In the genomic region with DNA sequence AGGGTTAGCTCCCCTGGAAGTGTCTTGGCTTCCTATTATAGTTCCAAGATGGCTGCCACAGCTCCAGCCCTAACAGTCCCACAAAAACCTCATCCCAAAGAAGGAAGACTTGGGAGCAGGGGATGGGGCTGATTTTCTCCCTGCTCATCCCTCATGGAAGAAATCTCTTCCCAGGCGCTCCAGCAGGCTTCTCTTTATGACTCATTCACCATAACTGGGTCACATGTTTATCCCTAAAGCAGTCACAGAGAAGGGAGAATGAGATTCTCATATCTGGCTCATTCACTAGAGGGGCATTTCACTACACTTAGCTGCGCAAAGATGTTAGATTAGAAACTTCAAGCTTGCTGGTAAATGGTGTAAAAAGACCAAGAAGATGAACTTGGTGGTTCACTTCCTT, we compare ENCODE assay signal across 24 cellular contexts.
DNase-seq lines count a peak whose midpoint lies in the region; ATAC-seq and TF ChIP-seq lines count a peak whose summit lies in the region.
"Had no signal": no experiment of that assay in that cellular context is flagged by ENCODE, and none has a peak within 500 bp of the region (broad histone marks: within the 10 kb centered on the region; RNA-seq: fewer than 3 reads in every experiment).

No MANE protein-coding gene starts in this region.

- WGBS in mesenchymal stem cell = 54% methylated on average over 2 of the region's 2 CpGs

- H3K4me1 ChIP-seq in mesenchymal stem cell (ENCODE audit: control insufficient read depth, insufficient read depth, low read depth, low read length) = no peaks in the 10 kb centered on the region
- H3K4me1 ChIP-seq in lower lobe of right lung = peaks cover 13% of the 10 kb centered on the region
- H3K4me1 ChIP-seq: neural progenitor cell, psoas muscle, tibial nerve had no signal

- H3K27ac ChIP-seq in mesenchymal stem cell (ENCODE audit: low read length, poor library complexity, severe bottlenecking) = no peak overlapping the region
- no peak overlapping the region for H3K27ac ChIP-seq in lower lobe of right lung
- H3K27ac ChIP-seq: left ventricle myocardium inferior, neural progenitor cell, psoas muscle, tibial nerve, VCaP had no signal

- H3K23ac ChIP-seq in mesenchymal stem cell (ENCODE audit: low read length in 2 of 2) = no peak overlapping the region

- no peaks in the 10 kb centered on the region for H3K27me3 ChIP-seq in mesenchymal stem cell (ENCODE audit: control insufficient read depth in 1 of 2, insufficient read depth in 1 of 2, low read length in 2 of 2)
- no peaks in the 10 kb centered on the region for H3K27me3 ChIP-seq in lower lobe of right lung (ENCODE audit: low read depth)
- H3K27me3 ChIP-seq: neural progenitor cell, tibial nerve had no signal

- no peak overlapping the region for H2BK120ac ChIP-seq in mesenchymal stem cell (ENCODE audit: low read depth, low read length)

- no peak overlapping the region for H3K4me3 ChIP-seq in mesenchymal stem cell (ENCODE audit: insufficient read depth in 1 of 2, low read depth in 1 of 2, low read length in 2 of 2)
- H3K4me3 ChIP-seq in lower lobe of right lung = no peak overlapping the region
- H3K4me3 ChIP-seq: left ventricle myocardium inferior, neural progenitor cell, psoas muscle, skin epidermis, tibial nerve had no signal

- H3K18ac ChIP-seq in mesenchymal stem cell (ENCODE audit: low read depth in 1 of 2, low read length in 2 of 2) = no peak overlapping the region

- H3K9ac ChIP-seq in mesenchymal stem cell (ENCODE audit: low read length) = peak overlapping the region; percentile 32
- H3K9ac ChIP-seq: neural progenitor cell had no signal

- no peak overlapping the region for H2AK5ac ChIP-seq in mesenchymal stem cell (ENCODE audit: low read length, severe bottlenecking)

- H3K36me3 ChIP-seq in mesenchymal stem cell (ENCODE audit: control insufficient read depth in 1 of 2, insufficient read depth in 2 of 2, low read depth in 1 of 2, low read length in 2 of 2) (no peaks in the 10 kb centered on the region), lower lobe of right lung (no peaks in the 10 kb centered on the region)
- H3K36me3 ChIP-seq: left ventricle myocardium inferior, neural progenitor cell, tibial nerve had no signal

- H2BK5ac ChIP-seq in mesenchymal stem cell (ENCODE audit: low read depth, low read length, poor library complexity, severe bottlenecking) = no peak overlapping the region

- no peak for TF ChIP-seq CTCF in lower lobe of right lung (IDR thresholded peaks at IDR 0.05)

- DNase-seq in AG20443 (ENCODE audit: low spot score) (peak; percentile 57), HS-5 (ENCODE audit: low read depth) (peak; percentile 30), astrocyte of the hippocampus (ENCODE audit: low read depth, low spot score) (peak; percentile 18), mesenchymal stem cell (peak; percentile 56), lower lobe of right lung (no peak), NCI-H510A treated with DMSO at 0.1 percent for 48 hours (lab: John Stamatoyannopoulos, UW) (no peak), NCI-H146 (lab: John Stamatoyannopoulos, UW) (no peak), DMS79 (lab: John Stamatoyannopoulos, UW) (no peak)
- DNase-seq: activated naive CD4-positive, alpha-beta T cell; anterior cingulate cortex; CD4-positive, alpha-beta memory T cell; DMS53; effector CD8-positive, alpha-beta T cell; left ventricle myocardium inferior; NCI-H1436; NCI-H526 treated with DMSO at 0.1 percent for 48 hours; psoas muscle; stimulated activated naive CD4-positive, alpha-beta T cell treated with Interleukin-2 at 50 U/mL for 16 hours; T-helper 1 cell had no signal

- H3K14ac ChIP-seq in mesenchymal stem cell (ENCODE audit: low read length in 2 of 2) = no peak overlapping the region

- H4K91ac ChIP-seq in mesenchymal stem cell (ENCODE audit: low read length) = no peak overlapping the region

- H3K9me3 ChIP-seq in mesenchymal stem cell (ENCODE audit: control insufficient read depth, low read length) (peaks cover 3% of the 10 kb centered on the region), lower lobe of right lung (peaks cover 5% of the 10 kb centered on the region)

- H2AFZ ChIP-seq in mesenchymal stem cell (ENCODE audit: low read depth, low read length) = no peak overlapping the region
- H2AFZ ChIP-seq: neural progenitor cell had no signal

- intact Hi-C loops in lower lobe of right lung (cut with DNase I) = no loop called here

- no peak overlapping the region for H2BK12ac ChIP-seq in mesenchymal stem cell (ENCODE audit: low read length in 2 of 2)

- no peaks in the 10 kb centered on the region for H3K79me1 ChIP-seq in mesenchymal stem cell (replicated peaks; ENCODE audit: low read length, poor library complexity, severe bottlenecking)

- no peak for ATAC-seq in lower lobe of right lung
- ATAC-seq: esophagus mucosa, psoas muscle had no signal

- H3K4me2 ChIP-seq in mesenchymal stem cell (ENCODE audit: low read length, poor library complexity, severe bottlenecking) = no peak overlapping the region
- H3K4me2 ChIP-seq: neural progenitor cell had no signal

- no peak overlapping the region for H4K8ac ChIP-seq in mesenchymal stem cell (ENCODE audit: low read length)

- H3K4ac ChIP-seq in mesenchymal stem cell (ENCODE audit: low read depth in 1 of 2, low read length in 2 of 2) = no peak overlapping the region

- H2BK15ac ChIP-seq in mesenchymal stem cell (ENCODE audit: low read depth, poor library complexity, severe bottlenecking) = no peak overlapping the region

Comparison
In these comparisons a context has a peak if more than half of its experiments do, and no peak if none do; other contexts are left out.
1. DNase-seq: peak in AG20443 (single experiment), HS-5 (single experiment), astrocyte of the hippocampus (single experiment) and mesenchymal stem cell (single experiment); none in lower lobe of right lung (single experiment), NCI-H510A treated with DMSO at 0.1 percent for 48 hours (single experiment), NCI-H146 (single experiment) and DMS79 (single experiment).